8 cellular contexts compared by ENCODE assay signal in genomic region chr10:6473901-6474370, GRCh38.
DNase-seq lines count a peak whose midpoint lies in the region; ATAC-seq lines count a peak whose summit lies in the region.

No MANE protein-coding gene starts in this region.

- H3K4ac ChIP-seq in mesenchymal stem cell (ENCODE audit: low read depth in 1 of 2, low read length in 2 of 2) = no peak overlapping the region

- H2BK15ac ChIP-seq in mesenchymal stem cell (ENCODE audit: low read depth, poor library complexity, severe bottlenecking) = no peak overlapping the region

- H3K4me1 ChIP-seq in mesenchymal stem cell (ENCODE audit: control insufficient read depth, insufficient read depth, low read depth, low read length) = peaks cover 2% of the 10 kb centered on the region

- no peak overlapping the region for H4K91ac ChIP-seq in mesenchymal stem cell (ENCODE audit: low read length)

- H3K9me3 Mint-ChIP-seq in activated CD4-positive, alpha-beta T cell treated with anti-CD3 and anti-CD28 coated beads, Interleukin-2, amount 10 ng/mL, durations not matched to agents 24 days and 14 days = peaks cover 6% of the 10 kb centered on the region
- no peaks in the 10 kb centered on the region for H3K9me3 Mint-ChIP-seq in activated CD8-positive, alpha-beta T cell treated with anti-CD3 and anti-CD28 coated beads, Interleukin-2, amount 10 ng/mL, durations not matched to agents 7 days and 5 days (ENCODE audit: insufficient read depth)

- POLR2A ChIA-PET in activated CD8-positive, alpha-beta T cell treated with anti-CD3 and anti-CD28 coated beads, Interleukin-2, amount 10 ng/mL, durations not matched to agents 7 days and 5 days (lab: Charles Lee) = interaction anchor here (0.7 to 2.4 kb wide), 13 partner anchors 9 to 117 kb away, joined by 3 to 21 read pairs (median 4); partner anchors contain the start of gene PRKCQ

- H3K79me1 ChIP-seq in mesenchymal stem cell (replicated peaks; ENCODE audit: low read length, poor library complexity, severe bottlenecking) = no peaks in the 10 kb centered on the region

- intact Hi-C loops in activated CD4-positive, alpha-beta T cell treated with anti-CD3 and anti-CD28 coated beads, Interleukin-2, amount 10 ng/mL, durations not matched to agents 24 days and 14 days (cut with micrococcal nuclease) = loop anchor here (1.0 to 5.0 kb wide), 8 partner anchors 9 to 192 kb away; no protein-coding TSS in a partner anchor

- no peak overlapping the region for H2BK5ac ChIP-seq in mesenchymal stem cell (ENCODE audit: low read depth, low read length, poor library complexity, severe bottlenecking)

- H3K27ac ChIP-seq in mesenchymal stem cell (ENCODE audit: low read length, poor library complexity, severe bottlenecking) = peak overlapping the region; percentile 40

- peak; percentile 82 for DNase-seq in activated CD4-positive, alpha-beta T cell treated with anti-CD3 and anti-CD28 coated beads, Interleukin-2, amount 10 ng/mL, durations not matched to agents 24 days and 14 days
- DNase-seq in activated CD4-positive, alpha-beta T cell treated with anti-CD3 and anti-CD28 coated beads, Interleukin-2, amount 50 U/mL, for 4 hours = no peak
- DNase-seq in activated CD8-positive, alpha-beta T cell treated with anti-CD3 and anti-CD28 coated beads, Interleukin-2, amount 10 ng/mL, durations not matched to agents 7 days and 5 days = peak; percentile 59
- DNase-seq in mesenchymal stem cell = peak; percentile 6
- DNase-seq in epidermal melanocyte (ENCODE audit: insufficient read length, low spot score) = no peak
- DNase-seq in occipital lobe (lab: John Stamatoyannopoulos, UW) = no peak
- no peak for DNase-seq in ureter (ENCODE audit: low spot score)

- H3K9me3 ChIP-seq in mesenchymal stem cell (ENCODE audit: control insufficient read depth, low read length) = peaks cover 3% of the 10 kb centered on the region

- H2BK12ac ChIP-seq in mesenchymal stem cell (ENCODE audit: low read length in 2 of 2) = no peak overlapping the region

- H3K36me3 Mint-ChIP-seq in activated CD4-positive, alpha-beta T cell treated with anti-CD3 and anti-CD28 coated beads, Interleukin-2, amount 10 ng/mL, durations not matched to agents 24 days and 14 days (ENCODE audit: low read depth) = peaks cover 64% of the 10 kb centered on the region
- H3K36me3 Mint-ChIP-seq in activated CD8-positive, alpha-beta T cell treated with anti-CD3 and anti-CD28 coated beads, Interleukin-2, amount 10 ng/mL, durations not matched to agents 7 days and 5 days (ENCODE audit: low read depth) = peaks cover 87% of the 10 kb centered on the region

- 73% methylated on average over 5 of the region's 6 CpGs for WGBS in mesenchymal stem cell

- no peak overlapping the region for H3K4me2 ChIP-seq in mesenchymal stem cell (ENCODE audit: low read length, poor library complexity, severe bottlenecking)

- H3K23ac ChIP-seq in mesenchymal stem cell (ENCODE audit: low read length in 2 of 2) = no peak overlapping the region

- H3K36me3 ChIP-seq in mesenchymal stem cell (ENCODE audit: control insufficient read depth in 1 of 2, insufficient read depth in 2 of 2, low read depth in 1 of 2, low read length in 2 of 2) = no peaks in the 10 kb centered on the region

- H3K27me3 ChIP-seq in mesenchymal stem cell (ENCODE audit: control insufficient read depth in 1 of 2, insufficient read depth in 1 of 2, low read length in 2 of 2) = no peaks in the 10 kb centered on the region

- peaks cover 54% of the 10 kb centered on the region for H3K4me1 Mint-ChIP-seq in activated CD4-positive, alpha-beta T cell treated with anti-CD3 and anti-CD28 coated beads, Interleukin-2, amount 10 ng/mL, durations not matched to agents 24 days and 14 days
- peaks cover 64% of the 10 kb centered on the region for H3K4me1 Mint-ChIP-seq in activated CD8-positive, alpha-beta T cell treated with anti-CD3 and anti-CD28 coated beads, Interleukin-2, amount 10 ng/mL, durations not matched to agents 7 days and 5 days (ENCODE audit: low read depth)

- H3K14ac ChIP-seq in mesenchymal stem cell (ENCODE audit: low read length in 2 of 2) = no peak overlapping the region

- H2AFZ ChIP-seq in mesenchymal stem cell (ENCODE audit: low read depth, low read length) = no peak overlapping the region

- H4K8ac ChIP-seq in mesenchymal stem cell (ENCODE audit: low read length) = no peak overlapping the region

- no peak overlapping the region for H3K18ac ChIP-seq in mesenchymal stem cell (ENCODE audit: low read depth in 1 of 2, low read length in 2 of 2)

- no peak overlapping the region for H3K4me3 ChIP-seq in mesenchymal stem cell (ENCODE audit: insufficient read depth in 1 of 2, low read depth in 1 of 2, low read length in 2 of 2)

- H2BK120ac ChIP-seq in mesenchymal stem cell (ENCODE audit: low read depth, low read length) = no peak overlapping the region

- peak overlapping the region; percentile 96 for H3K27ac Mint-ChIP-seq in activated CD4-positive, alpha-beta T cell treated with anti-CD3 and anti-CD28 coated beads, Interleukin-2, amount 10 ng/mL, durations not matched to agents 24 days and 14 days
- H3K27ac Mint-ChIP-seq in activated CD8-positive, alpha-beta T cell treated with anti-CD3 and anti-CD28 coated beads, Interleukin-2, amount 10 ng/mL, durations not matched to agents 7 days and 5 days = peak overlapping the region; percentile 99

- H2AK5ac ChIP-seq in mesenchymal stem cell (ENCODE audit: low read length, severe bottlenecking) = no peak overlapping the region

- H3K4me3 Mint-ChIP-seq in activated CD4-positive, alpha-beta T cell treated with anti-CD3 and anti-CD28 coated beads, Interleukin-2, amount 10 ng/mL, durations not matched to agents 24 days and 14 days = peak overlapping the region; percentile 85
- H3K4me3 Mint-ChIP-seq in activated CD8-positive, alpha-beta T cell treated with anti-CD3 and anti-CD28 coated beads, Interleukin-2, amount 10 ng/mL, durations not matched to agents 7 days and 5 days = peak overlapping the region; percentile 90

- no peak overlapping the region for H3K9ac ChIP-seq in mesenchymal stem cell (ENCODE audit: low read length)

- no peaks in the 10 kb centered on the region for H3K27me3 Mint-ChIP-seq in activated CD4-positive, alpha-beta T cell treated with anti-CD3 and anti-CD28 coated beads, Interleukin-2, amount 10 ng/mL, durations not matched to agents 24 days and 14 days
- H3K27me3 Mint-ChIP-seq in activated CD8-positive, alpha-beta T cell treated with anti-CD3 and anti-CD28 coated beads, Interleukin-2, amount 10 ng/mL, durations not matched to agents 7 days and 5 days (ENCODE audit: low read depth) = no peaks in the 10 kb centered on the region

- peak; percentile 80 for ATAC-seq in HG03432 (IDR thresholded peaks at IDR 0.05; ENCODE audit: unreplicated experiment)
- peak; percentile 86 for ATAC-seq in activated CD8-positive, alpha-beta T cell treated with anti-CD3 and anti-CD28 coated beads, Interleukin-2, amount 10 ng/mL, durations not matched to agents 7 days and 5 days

- CTCF ChIA-PET in activated CD8-positive, alpha-beta T cell treated with anti-CD3 and anti-CD28 coated beads, Interleukin-2, amount 10 ng/mL, durations not matched to agents 7 days and 5 days (lab: Charles Lee) = interaction anchor here (0.6 to 5.0 kb wide), 34 partner anchors 9 to 205 kb away, joined by 3 to 26 read pairs (median 4); no protein-coding TSS in a partner anchor

Comparison
In these comparisons a context has a peak if more than half of its experiments do, and no peak if none do; other contexts are left out.
1. DNase-seq: peak in activated CD4-positive, alpha-beta T cell treated with anti-CD3 and anti-CD28 coated beads, Interleukin-2, amount 10 ng/mL, durations not matched to agents 24 days and 14 days (single experiment), activated CD8-positive, alpha-beta T cell treated with anti-CD3 and anti-CD28 coated beads, Interleukin-2, amount 10 ng/mL, durations not matched to agents 7 days and 5 days (single experiment) and mesenchymal stem cell (single experiment); none in activated CD4-positive, alpha-beta T cell treated with anti-CD3 and anti-CD28 coated beads, Interleukin-2, amount 50 U/mL, for 4 hours (0 of 2), epidermal melanocyte (single experiment), occipital lobe (single experiment) and ureter (single experiment).